In the genomic region with DNA sequence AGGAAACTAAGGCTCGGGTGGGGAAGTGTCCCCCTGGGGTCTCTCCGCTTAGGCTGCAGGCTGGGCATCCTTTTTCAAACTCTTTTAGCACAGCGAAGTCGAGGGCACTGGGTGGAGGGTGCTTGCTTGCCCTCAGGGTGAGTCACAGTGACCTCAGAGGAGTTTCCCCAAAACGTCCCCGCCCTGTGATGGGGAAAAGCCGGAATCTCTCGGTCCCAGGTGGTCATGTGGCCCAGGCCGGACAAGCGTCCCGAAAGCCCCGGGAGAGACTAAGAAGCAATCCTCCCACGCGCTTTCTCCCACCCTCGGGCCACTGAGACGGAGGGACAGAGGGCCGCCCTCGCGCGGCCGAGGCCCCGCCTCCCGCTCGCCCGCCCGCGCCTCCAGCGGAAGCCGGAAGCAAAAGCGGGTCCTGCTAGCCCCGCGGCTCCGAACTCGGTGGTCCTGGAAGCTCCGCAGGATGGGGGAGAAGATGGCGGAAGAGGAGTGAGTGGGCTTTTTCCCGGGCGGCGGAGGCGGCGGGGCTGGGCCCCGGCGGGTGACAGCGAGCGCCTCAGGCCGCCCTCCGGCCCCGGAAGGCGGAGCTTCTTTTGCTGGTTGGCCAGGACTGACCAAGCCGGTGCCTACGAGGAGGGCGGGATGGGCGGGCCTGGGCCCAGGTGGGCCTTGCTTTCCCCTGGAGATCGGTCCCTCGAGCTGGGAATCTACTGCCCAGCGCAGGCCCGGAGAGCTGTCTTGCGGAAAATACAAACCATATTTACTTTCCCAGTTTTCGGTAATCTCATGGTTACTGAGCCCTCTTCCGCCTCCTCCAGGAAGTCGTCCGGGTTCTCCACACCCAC, we compare ENCODE assay signal across 8 cellular contexts. TPM values are rescaled to one million over a fixed set of nuclear protein-coding genes. Genes with fewer than 3 reads are reported as not detected.
A peak's percentile ranks its signal among the peaks of the same experiment; 100 is the strongest.
DNase-seq lines count a peak whose midpoint lies in the region; ATAC-seq and TF ChIP-seq lines count a peak whose summit lies in the region.

A gene with protein sequence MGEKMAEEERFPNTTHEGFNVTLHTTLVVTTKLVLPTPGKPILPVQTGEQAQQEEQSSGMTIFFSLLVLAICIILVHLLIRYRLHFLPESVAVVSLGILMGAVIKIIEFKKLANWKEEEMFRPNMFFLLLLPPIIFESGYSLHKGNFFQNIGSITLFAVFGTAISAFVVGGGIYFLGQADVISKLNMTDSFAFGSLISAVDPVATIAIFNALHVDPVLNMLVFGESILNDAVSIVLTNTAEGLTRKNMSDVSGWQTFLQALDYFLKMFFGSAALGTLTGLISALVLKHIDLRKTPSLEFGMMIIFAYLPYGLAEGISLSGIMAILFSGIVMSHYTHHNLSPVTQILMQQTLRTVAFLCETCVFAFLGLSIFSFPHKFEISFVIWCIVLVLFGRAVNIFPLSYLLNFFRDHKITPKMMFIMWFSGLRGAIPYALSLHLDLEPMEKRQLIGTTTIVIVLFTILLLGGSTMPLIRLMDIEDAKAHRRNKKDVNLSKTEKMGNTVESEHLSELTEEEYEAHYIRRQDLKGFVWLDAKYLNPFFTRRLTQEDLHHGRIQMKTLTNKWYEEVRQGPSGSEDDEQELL (plus strand): TSS at position 366 of the 842 bp plus-strand sequence. CDS start 95 bp downstream, at position 461.

- no peaks in the 10 kb centered on the region for H3K27me3 ChIP-seq in H7 (ENCODE audit: control insufficient read depth, insufficient read depth, low read length)
- no peaks in the 10 kb centered on the region for H3K27me3 ChIP-seq in Loucy (ENCODE audit: insufficient read depth, low read length, poor library complexity, severe bottlenecking)
- H3K27me3 ChIP-seq in foreskin keratinocyte = no peaks in the 10 kb centered on the region
- H3K27me3 ChIP-seq in neural progenitor cell = no peaks in the 10 kb centered on the region
- H3K27me3 ChIP-seq in stomach smooth muscle (ENCODE audit: control insufficient read depth in 1 of 2, insufficient read depth in 2 of 2, low read length in 2 of 2) = no peaks in the 10 kb centered on the region

- H3F3A ChIP-seq in Loucy (ENCODE audit: low read depth) (no peaks in the 10 kb centered on the region), neural progenitor cell (ENCODE audit: low read depth) (peaks cover 17% of the 10 kb centered on the region)

- H3K4me3 ChIP-seq in H7 (ENCODE audit: insufficient read depth, low read depth, low read length) (peak within 1 kb of the TSS; percentile 61), Loucy (ENCODE audit: low read length, poor library complexity, severe bottlenecking) (peak within 1 kb of the TSS; percentile 96), neural progenitor cell (peak within 1 kb of the TSS; percentile 92), stomach smooth muscle (ENCODE audit: low read length in 2 of 2) (peak within 1 kb of the TSS; percentile 87 to 96)

- peak within 1 kb of the TSS; percentile 96 for H3K27ac ChIP-seq in foreskin keratinocyte
- H3K27ac ChIP-seq in neural progenitor cell = peak within 1 kb of the TSS; percentile 70
- peak within 1 kb of the TSS; percentile 75 for H3K27ac ChIP-seq in stomach smooth muscle (ENCODE audit: low read length)

- peaks cover 7% of the 10 kb centered on the region for H3K27me3 Mint-ChIP-seq in neural progenitor cell (ENCODE audit: insufficient read depth, low read depth)

- ATAC-seq in foreskin keratinocyte = peak; percentile 89

- H3K9me3 ChIP-seq in ES-I3 (ENCODE audit: control insufficient read depth, insufficient read depth, low read length) (no peaks in the 10 kb centered on the region), Loucy (ENCODE audit: insufficient read depth, low read depth, low read length) (no peaks in the 10 kb centered on the region), neural progenitor cell (ENCODE audit: low read depth) (no peaks in the 10 kb centered on the region), stomach smooth muscle (ENCODE audit: control insufficient read depth in 2 of 2, low read length in 2 of 2) (no peaks in the 10 kb centered on the region)

- H3K79me2 ChIP-seq in Loucy (ENCODE audit: insufficient read depth, low read length) (peaks cover 14% of the 10 kb centered on the region), neural progenitor cell (ENCODE audit: low read depth) (peaks cover 10% of the 10 kb centered on the region)

- H4K20me1 ChIP-seq in Loucy (ENCODE audit: insufficient read depth, low read length, poor library complexity, severe bottlenecking) (no peaks in the 10 kb centered on the region), neural progenitor cell (ENCODE audit: low read depth) (no peaks in the 10 kb centered on the region)

- H3K27ac Mint-ChIP-seq in neural progenitor cell = peak within 1 kb of the TSS; percentile 98

- peaks cover 23% of the 10 kb centered on the region for H3K4me1 Mint-ChIP-seq in neural progenitor cell

- H3K36me3 Mint-ChIP-seq in neural progenitor cell = peaks cover 2% of the 10 kb centered on the region

- peak within 1 kb of the TSS; percentile 98 for H3K4me3 Mint-ChIP-seq in neural progenitor cell

- no peaks in the 10 kb centered on the region for H3K9me2 ChIP-seq in Loucy (replicated peaks; ENCODE audit: low read depth, low read length)

- H3K9ac ChIP-seq in ES-I3 (ENCODE audit: low read depth, low read length) = peak within 1 kb of the TSS; percentile 82
- H3K9ac ChIP-seq in Loucy (ENCODE audit: low read depth, low read length, poor library complexity, severe bottlenecking) = peak within 1 kb of the TSS; percentile 94
- H3K9ac ChIP-seq in neural progenitor cell = peak within 1 kb of the TSS; percentile 85
- H3K9ac ChIP-seq in stomach smooth muscle (ENCODE audit: low read length in 2 of 2) = peak within 1 kb of the TSS; percentile 91 to 97

- no peaks in the 10 kb centered on the region for H3K36me3 ChIP-seq in ES-I3 (ENCODE audit: insufficient read depth, low read length)
- H3K36me3 ChIP-seq in H7 (replicated peaks; ENCODE audit: control insufficient read depth, insufficient read depth, low read length) = no peaks in the 10 kb centered on the region; the same call in 1 of the 2 replicates
- 0 out of 2 replicates have a peak, but pooled peaks cover 4% of the 10 kb centered on the region for H3K36me3 ChIP-seq in Loucy (ENCODE audit: insufficient read depth, low read length)
- H3K36me3 ChIP-seq in neural progenitor cell = no peaks in the 10 kb centered on the region
- peaks cover 4 to 7% of the 10 kb centered on the region in 2 donors for H3K36me3 ChIP-seq in stomach smooth muscle (ENCODE audit: control insufficient read depth in 2 of 2, insufficient read depth in 2 of 2, low read length in 2 of 2)

- 0 out of 2 replicates have a peak, but pooled peaks cover 8% of the 10 kb centered on the region for H3K4me1 ChIP-seq in ES-I3 (ENCODE audit: insufficient read depth, low read length)
- H3K4me1 ChIP-seq in Loucy (ENCODE audit: insufficient read depth, low read length, poor library complexity, severe bottlenecking) = peaks cover 12% of the 10 kb centered on the region
- peaks cover 2% of the 10 kb centered on the region for H3K4me1 ChIP-seq in foreskin keratinocyte
- peaks cover 5% of the 10 kb centered on the region for H3K4me1 ChIP-seq in neural progenitor cell
- H3K4me1 ChIP-seq in stomach smooth muscle (ENCODE audit: control insufficient read depth, insufficient read depth, low read length) = peaks cover 14% of the 10 kb centered on the region

- peak; percentile 92 for DNase-seq in H7
- peak; percentile 39 for DNase-seq in SIG-M5 (lab: John Stamatoyannopoulos, UW)
- peak; percentile 76 for DNase-seq in activated gamma-delta T cell treated with Interleukin-2 at 50 U/mL for 16 hours
- DNase-seq in foreskin keratinocyte = peak; percentile 69 to 83
- peak; percentile 95 for DNase-seq in neural progenitor cell (ENCODE audit: low spot score)

- no peaks in the 10 kb centered on the region for H3K9me3 Mint-ChIP-seq in neural progenitor cell

- H3K4me2 ChIP-seq in Loucy (ENCODE audit: low read depth, low read length, poor library complexity, severe bottlenecking) = peak within 1 kb of the TSS; percentile 88
- H3K4me2 ChIP-seq in neural progenitor cell = peak within 1 kb of the TSS; percentile 96

- H2AFZ ChIP-seq in Loucy (ENCODE audit: low read length) (peak within 1 kb of the TSS; percentile 94), neural progenitor cell (replicated peaks) (peak within 1 kb of the TSS; percentile 64)

- TF ChIP-seq CTCF in Loucy (conservative IDR thresholded peaks at IDR 0.05; ENCODE audit: low read length) = no peak; the same call in 1 of the 2 replicates
- peak; percentile 52 for TF ChIP-seq CTCF in foreskin keratinocyte (conservative IDR thresholded peaks at IDR 0.05)
- peak; percentile 53 for TF ChIP-seq CTCF in neural progenitor cell (IDR thresholded peaks at IDR 0.05)

RNA-seq across cellular contexts. Expression of the gene that starts here (rescaled TPM):
- 6.4 and 6.7 TPM in 2 replicates for total RNA-seq in H7 (2014; rRNA removed; shearing (Covaris generic))
- total RNA-seq in foreskin keratinocyte = 3.7 and 5.9 TPM in 2 replicates
- polyA plus RNA-seq in foreskin keratinocyte = 1.7 and 2.3 TPM in 2 replicates
- 4.1 and 6.3 TPM in 2 replicates for total RNA-seq in neural progenitor cell (ENCODE audit: low replicate concordance)

Comparison
In these comparisons a context has a peak if more than half of its experiments do, and no peak if none do; other contexts are left out.
1. Peak in every context shown above with its lines: DNase-seq, ATAC-seq, H3K4me3 ChIP-seq and H3K27ac ChIP-seq.
2. DNase-seq: peak in every context shown above with its lines; median percentile 95 in neural progenitor cell; 92 in H7; 76 in activated gamma-delta T cell treated with Interleukin-2 at 50 U/mL for 16 hours; 76 in foreskin keratinocyte; 39 in SIG-M5.